26 cellular contexts compared by ENCODE assay signal in genomic region chr7:113170591-113170990, GRCh38.
"Had no signal": no experiment of that assay in that cellular context is flagged by ENCODE, and none has a peak within 500 bp of the region (broad histone marks: within the 10 kb centered on the region; RNA-seq: fewer than 3 reads in every experiment).

No MANE protein-coding gene starts in this region.

- H3K4me3 Mint-ChIP-seq: dendritic cell treated with granulocyte-macrophage colony-stimulating factor and Interleukin-4, amounts not matched to agents 40 ng/mL and 50 ng/mL, for 4 days; endodermal cell; naive thymus-derived CD4-positive, alpha-beta T cell; nephron; neural progenitor cell; stimulated activated memory B cell treated with anti-CD40 and anti-IgM and Interleukin-4, amounts not matched to agents 10 μg/mL and 1 μg/mL and 100 μg/mL, for 72 hours had no signal

- H3K27ac Mint-ChIP-seq: dendritic cell treated with granulocyte-macrophage colony-stimulating factor and Interleukin-4, amounts not matched to agents 40 ng/mL and 50 ng/mL, for 4 days; endodermal cell; naive thymus-derived CD4-positive, alpha-beta T cell; nephron; neural progenitor cell; stimulated activated memory B cell treated with anti-CD40 and anti-IgM and Interleukin-4, amounts not matched to agents 10 μg/mL and 1 μg/mL and 100 μg/mL, for 72 hours had no signal

- ATAC-seq: esophagus mucosa; gastrocnemius medialis; naive thymus-derived CD4-positive, alpha-beta T cell; stimulated activated memory B cell treated with anti-CD40 and anti-IgM and Interleukin-4, amounts not matched to agents 10 μg/mL and 1 μg/mL and 100 μg/mL, for 72 hours; stimulated activated naive CD8-positive, alpha-beta T cell treated with anti-CD3 and anti-CD28 coated beads, Interleukin-15, Interleukin-2, amounts not matched to agents 100 U/mL and 50 U/mL, for 24 hours had no signal

- H3K9ac ChIP-seq: neural progenitor cell had no signal

- H3K4me2 ChIP-seq: neural progenitor cell had no signal

- H3K4me1 Mint-ChIP-seq: naive thymus-derived CD4-positive, alpha-beta T cell; nephron; neural progenitor cell; stimulated activated memory B cell treated with anti-CD40 and anti-IgM and Interleukin-4, amounts not matched to agents 10 μg/mL and 1 μg/mL and 100 μg/mL, for 72 hours had no signal

- H3K9me3 Mint-ChIP-seq: dendritic cell treated with granulocyte-macrophage colony-stimulating factor and Interleukin-4, amounts not matched to agents 40 ng/mL and 50 ng/mL, for 4 days; endodermal cell; nephron; neural progenitor cell; stimulated activated memory B cell treated with anti-CD40 and anti-IgM and Interleukin-4, amounts not matched to agents 10 μg/mL and 1 μg/mL and 100 μg/mL, for 72 hours had no signal

- H3K36me3 ChIP-seq: colonic mucosa, gastrocnemius medialis, neural progenitor cell, prostate gland, right atrium auricular region, sigmoid colon, spleen, tibial artery, upper lobe of left lung had no signal

- H3K4me3 ChIP-seq: colonic mucosa, gastrocnemius medialis, neural progenitor cell, prostate gland, right atrium auricular region, sigmoid colon, spleen, testis, tibial artery, upper lobe of left lung had no signal

- H3K36me3 Mint-ChIP-seq: naive thymus-derived CD4-positive, alpha-beta T cell; neural progenitor cell; stimulated activated memory B cell treated with anti-CD40 and anti-IgM and Interleukin-4, amounts not matched to agents 10 μg/mL and 1 μg/mL and 100 μg/mL, for 72 hours had no signal

- H3K27ac ChIP-seq: colonic mucosa, epithelial cell of prostate, gastrocnemius medialis, neural progenitor cell, prostate gland, right atrium auricular region, sigmoid colon, spleen, testis, tibial artery, upper lobe of left lung had no signal

- H3K9me3 ChIP-seq: colonic mucosa, gastrocnemius medialis, prostate gland, sigmoid colon, testis, tibial artery, upper lobe of left lung had no signal

- H2AFZ ChIP-seq: neural progenitor cell had no signal

- H3K4me1 ChIP-seq: colonic mucosa, gastrocnemius medialis, neural progenitor cell, prostate gland, right atrium auricular region, sigmoid colon, spleen, testis, tibial artery, upper lobe of left lung had no signal

- H3K27me3 ChIP-seq: colonic mucosa, gastrocnemius medialis, neural progenitor cell, right atrium auricular region, sigmoid colon, spleen, testis, tibial artery, upper lobe of left lung had no signal

- DNase-seq: colonic mucosa; effector CD8-positive, alpha-beta T cell; endodermal cell; foreskin fibroblast; gastrocnemius medialis; head of caudate nucleus; mammary epithelial cell; midbrain; naive thymus-derived CD4-positive, alpha-beta T cell; nucleus accumbens; sigmoid colon; spleen; stimulated activated CD4-positive, alpha-beta T cell treated with anti-CD3 and anti-CD28 coated beads, Interleukin-4, amount 100 ng/mL, for 4 hours; stimulated activated naive CD8-positive, alpha-beta T cell treated with anti-CD3 and anti-CD28 coated beads, Interleukin-15, Interleukin-2, amounts not matched to agents 100 U/mL and 50 U/mL, for 24 hours; substantia nigra; testis; tibial artery; upper lobe of left lung had no signal
